8 cellular contexts compared by ENCODE assay signal in the genomic region with DNA sequence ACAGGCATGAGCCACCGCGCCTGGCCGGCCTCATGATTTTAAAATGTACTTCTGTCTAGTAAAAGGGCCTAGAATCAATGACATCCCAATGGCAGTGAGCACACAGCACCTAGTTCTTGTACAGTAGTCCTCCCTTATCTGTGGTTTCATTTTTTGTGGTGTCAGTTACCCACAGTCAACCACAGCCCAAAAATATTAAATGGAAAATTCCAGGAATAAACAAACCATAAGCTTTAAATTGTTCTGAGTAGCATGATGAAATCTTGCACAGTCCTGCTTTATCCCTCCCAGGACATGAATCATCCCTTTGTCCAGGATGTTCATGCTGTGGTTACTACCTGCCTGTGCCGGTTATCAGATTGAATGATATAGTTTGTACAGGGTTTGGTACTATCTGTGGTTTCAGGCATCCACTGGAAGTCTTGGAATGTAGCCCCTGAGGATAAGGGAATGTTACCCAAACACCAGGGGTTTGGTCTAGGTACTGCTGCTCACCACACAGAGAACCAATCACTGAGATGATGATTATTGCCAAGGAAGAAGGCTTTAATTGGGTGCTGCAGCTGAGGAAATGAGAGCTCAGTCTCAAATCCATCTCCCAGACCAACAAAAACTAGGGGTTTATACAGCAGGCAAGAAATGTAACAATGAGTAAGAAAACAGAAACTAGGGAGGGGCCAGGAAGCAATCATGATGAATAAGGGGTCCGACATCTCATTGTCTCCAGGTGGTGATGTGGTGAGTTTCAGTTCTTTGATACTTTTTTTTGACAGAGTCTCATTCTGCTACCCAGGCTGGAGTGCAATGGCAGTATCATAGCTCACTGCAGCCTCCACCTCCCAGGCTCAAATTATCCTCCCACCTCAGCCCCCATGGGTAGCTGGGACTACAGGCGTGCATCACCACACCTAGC. TPM values are rescaled to one million over a fixed set of nuclear protein-coding genes. Genes with fewer than 3 reads are reported as not detected.
DNase-seq lines count a peak whose midpoint lies in the region; ATAC-seq, FAIRE-seq and TF ChIP-seq lines count a peak whose summit lies in the region.
"Had no signal": no experiment of that assay in that cellular context is flagged by ENCODE, and none has a peak within 500 bp of the region (broad histone marks: within the 10 kb centered on the region; RNA-seq: fewer than 3 reads in every experiment).

No MANE protein-coding gene starts in this region.

- H3K27ac ChIP-seq in Panc1 (ENCODE audit: low read length) (no peak overlapping the region), mammary epithelial cell (ENCODE audit: insufficient read depth, low read depth, low read length) (peak overlapping the region; percentile 35)

- ATAC-seq in Panc1, result peak; percentile 94
- ATAC-seq in sciatic nerve, result peak; percentile 34
- ATAC-seq in HG03108 (IDR thresholded peaks at IDR 0.05; ENCODE audit: unreplicated experiment), result no peak

- H3K9me3 ChIP-seq in Panc1 (ENCODE audit: control insufficient read depth, insufficient read depth, low read depth, low read length) (no peaks in the 10 kb centered on the region), mammary epithelial cell (replicated peaks; ENCODE audit: insufficient read depth, low read length) (peaks cover 8% of the 10 kb centered on the region)

- dilution Hi-C loops in mammary epithelial cell (cut with HindIII; ENCODE audit: low sequenced_read_pairs), result no loop called here

- DNase-seq in H54 (ENCODE audit: insufficient read length, low spot score) (peak; percentile 11), Panc1 (ENCODE audit: low read depth, low spot score) (peak; percentile 35), mammary epithelial cell (peak; percentile 91), sciatic nerve (ENCODE audit: low spot score) (no peak), C1 segment of cervical spinal cord (lab: John Stamatoyannopoulos, UW) (no peak), cardiac septum (ENCODE audit: low spot score) (no peak)

- H4K20me1 ChIP-seq in mammary epithelial cell (ENCODE audit: insufficient read depth, low read length), result no peaks in the 10 kb centered on the region

- no peak overlapping the region for H2AFZ ChIP-seq in mammary epithelial cell (ENCODE audit: low read depth, low read length)

- no peak overlapping the region for H3K4me2 ChIP-seq in mammary epithelial cell (ENCODE audit: insufficient read depth, low read depth, low read length)

- CTCF ChIA-PET in Panc1 (lab: Charles Lee), result interaction anchor here (0.5 kb wide), 2 partner anchors 42 to 63 kb away, joined by 5 to 8 read pairs; no protein-coding TSS in a partner anchor
- CTCF ChIA-PET in mammary epithelial cell (lab: Charles Lee; ENCODE audit: low non-redundant PET), result interaction anchor here (0.6 kb wide), 1 partner anchor 103 kb away, joined by 3 read pairs; no protein-coding TSS in a partner anchor

- 0 out of 2 replicates have a peak, but pooled peaks cover 3% of the 10 kb centered on the region for H3K4me1 ChIP-seq in Panc1 (ENCODE audit: control insufficient read depth, insufficient read depth, low read length)
- H3K4me1 ChIP-seq in mammary epithelial cell (ENCODE audit: insufficient read depth, low read length), result no peaks in the 10 kb centered on the region

- H3K9ac ChIP-seq in mammary epithelial cell (ENCODE audit: insufficient read depth, low read length), result no peak overlapping the region

- TF ChIP-seq CTCF in Panc1 (IDR thresholded peaks at IDR 0.05) (no peak), mammary epithelial cell (conservative IDR thresholded peaks at IDR 0.05 in 1 of 2, IDR thresholded peaks at IDR 0.05 in 1 of 2; ENCODE audit: extremely low read depth in 1 of 2, insufficient read depth in 1 of 2, low read depth in 1 of 2, low read length in 2 of 2) (no peak)

- in situ Hi-C loops in Panc1 (cut with HindIII; ENCODE audit: low pct_unique_long_range_greater_than_20kb, low sequenced_read_pairs), result no loop called here
- in situ Hi-C loops in mammary epithelial cell (cut with MboI; ENCODE audit: low sequenced_read_pairs in 2 of 2), result no loop called here

- FAIRE-seq in H54 (lab: Jason Lieb, UNC), result peak; percentile 96
- FAIRE-seq: islet of Langerhans had no signal

- no peaks in the 10 kb centered on the region for H3K27me3 ChIP-seq in Panc1 (ENCODE audit: control insufficient read depth, insufficient read depth, low read length)
- peaks cover 2% of the 10 kb centered on the region for H3K27me3 ChIP-seq in mammary epithelial cell (ENCODE audit: insufficient read depth, low read length)

- H3K36me3 ChIP-seq in Panc1 (ENCODE audit: control insufficient read depth, insufficient read depth, low read length), result no peaks in the 10 kb centered on the region
- no peaks in the 10 kb centered on the region for H3K36me3 ChIP-seq in mammary epithelial cell (ENCODE audit: insufficient read depth, low read length)

- WGBS in mammary epithelial cell (ENCODE audit: low coverage, missing lambda C conversion rate), result 17% methylated on average over 6 of the region's 6 CpGs

- BruUV-seq in Panc1 (replicated peaks; lab: Mats Ljungman, UMichigan), result no TSS peak
- TSS peak; percentile 84 for BruUV-seq in mammary epithelial cell (replicated peaks; lab: Mats Ljungman, UMichigan)

- H3K4me3 ChIP-seq in Panc1 (ENCODE audit: low read depth in 2 of 2, low read length in 2 of 2), result no peak overlapping the region
- no peak overlapping the region for H3K4me3 ChIP-seq in mammary epithelial cell (replicated peaks in 1 of 3; ENCODE audit: insufficient read depth in 1 of 3, low read depth in 2 of 3, low read length in 3 of 3)

- POLR2A ChIA-PET in Panc1 (lab: Charles Lee), result no interaction called here

- no peak for TF ChIP-seq POLR2A in H54 (IDR thresholded peaks at IDR 0.05; ENCODE audit: low read depth, low read length)

- intact Hi-C loops in Panc1 (cut with micrococcal nuclease; ENCODE audit: unreplicated experiment) (no loop called here), mammary epithelial cell (cut with micrococcal nuclease) (loop anchor here (2.0 kb wide), 1 partner anchor 16 kb away; the partner anchor contains the start of gene FHL1), sciatic nerve (cut with DNase I) (no loop called here), cardiac septum (cut with DNase I) (no loop called here)

- H3K79me2 ChIP-seq in mammary epithelial cell (ENCODE audit: insufficient read depth, low read length), result no peaks in the 10 kb centered on the region

RNA-seq across cellular contexts. Expression of gene FHL1, which starts 16.1 kb away (rescaled TPM):
- total RNA-seq in Panc1 (2021; ENCODE audit: unreplicated experiment) (67.9 TPM), mammary epithelial cell (10 to 100 TPM in 1 of 2 donors, 1 to 10 TPM in 1; 1.3 to 82.8 TPM), sciatic nerve (174 TPM), cardiac septum (3,112 TPM)
- 20.0 TPM for polyA plus RNA-seq in Panc1 (2012; ENCODE audit: insufficient read length)
- 34.5 TPM for polyA plus RNA-seq in mammary epithelial cell
- polyA minus RNA-seq in mammary epithelial cell, result 31.0 TPM

Comparison
In these comparisons a context has a peak if more than half of its experiments do, and no peak if none do; other contexts are left out.
1. DNase-seq: peak in H54 (single experiment), Panc1 (single experiment) and mammary epithelial cell (single experiment); none in sciatic nerve (single experiment), C1 segment of cervical spinal cord (0 of 14) and cardiac septum (single experiment).
2. RNA of gene FHL1, which starts 16.1 kb away (total RNA-seq): 3,112 TPM in cardiac septum (single experiment); 174 TPM in sciatic nerve (single experiment), 1.3 to 82.8 TPM in mammary epithelial cell and 67.9 TPM in Panc1 (single experiment); every median in the first group is over 10 times any median in the second.